Comparison of ENCODE assay signal across 9 cellular contexts in genomic region chr3:151085889-151086483, GRCh38. TPM values are rescaled to one million over a fixed set of nuclear protein-coding genes. Genes with fewer than 3 reads are reported as not detected.
DNase-seq lines count a peak whose midpoint lies in the region; ATAC-seq and TF ChIP-seq lines count a peak whose summit lies in the region.
"Had no signal": no experiment of that assay in that cellular context is flagged by ENCODE, and none has a peak within 500 bp of the region (broad histone marks: within the 10 kb centered on the region; RNA-seq: fewer than 3 reads in every experiment).

No MANE protein-coding gene starts in this region.

- peak overlapping the region; percentile 81 for H3K4me3 Mint-ChIP-seq in central memory CD8-positive, alpha-beta T cell

- peak overlapping the region; percentile 73 for H3K4me2 ChIP-seq in PC-9

- H2AFZ ChIP-seq in PC-9: peak overlapping the region; percentile 98

- H3K36me3 ChIP-seq in PC-9 (ENCODE audit: low read depth) (no peaks in the 10 kb centered on the region), right lobe of liver (no peaks in the 10 kb centered on the region), stomach (no peaks in the 10 kb centered on the region)

- H3K4me1 ChIP-seq in PC-9 (replicated peaks; ENCODE audit: insufficient read depth): no peaks in the 10 kb centered on the region
- peaks cover 0 to 17% (median 0%) of the 10 kb centered on the region in 4 donors for H3K4me1 ChIP-seq in right lobe of liver
- H3K4me1 ChIP-seq in stomach: peaks cover 12 to 28% (median 25%) of the 10 kb centered on the region in 4 donors

- TF ChIP-seq EP300 in stomach (IDR thresholded peaks at IDR 0.05): no peak

- no peaks in the 10 kb centered on the region for H3K4me1 Mint-ChIP-seq in central memory CD8-positive, alpha-beta T cell

- POLR2A ChIA-PET in PC-9 (lab: Charles Lee; ENCODE audit: unreplicated experiment): no interaction called here

- H3K27ac ChIP-seq in PC-9 (no peak overlapping the region), right lobe of liver (no peak overlapping the region), stomach (peak overlapping the region in 2 of 5 donors; percentile 15 to 47)

- peaks cover 81% of the 10 kb centered on the region for H3K27me3 Mint-ChIP-seq in central memory CD8-positive, alpha-beta T cell

- TF ChIP-seq CTCF in PC-9 (conservative IDR thresholded peaks at IDR 0.05) (no peak), right lobe of liver (IDR thresholded peaks at IDR 0.05) (no peak), stomach (IDR thresholded peaks at IDR 0.05) (no peak)

- H3F3A ChIP-seq in PC-9 (ENCODE audit: insufficient read depth, low read depth): no peaks in the 10 kb centered on the region

- BruUV-seq in PC-9 (replicated peaks; lab: Mats Ljungman, UMichigan): no TSS peak

- no peaks in the 10 kb centered on the region for H4K20me1 ChIP-seq in PC-9 (ENCODE audit: insufficient read depth)

- TF ChIP-seq POLR2A in right lobe of liver (IDR thresholded peaks at IDR 0.05) (no peak), stomach (IDR thresholded peaks at IDR 0.05) (no peak)

- H3K79me2 ChIP-seq in PC-9 (ENCODE audit: low read depth): no peaks in the 10 kb centered on the region

- DNase-seq in NCI-H2081 (lab: John Stamatoyannopoulos, UW) (peak; percentile 48 to 69), NCI-H2081 treated with DMSO at 0.1 percent for 48 hours (lab: John Stamatoyannopoulos, UW) (no peak), PC-9 (peak in 1 of 2 experiments; percentile 38), right lobe of liver (peak; percentile 20 to 56 (median 46)), stomach (no peak), NCI-H446 treated with DMSO at 0.1 percent for 48 hours (lab: John Stamatoyannopoulos, UW) (no peak)
- DNase-seq in central memory CD8-positive, alpha-beta T cell (ENCODE audit: low spot score in 2 of 2): peak in 1 of 2 donors; percentile 13

- no peaks in the 10 kb centered on the region for H3K9me3 ChIP-seq in PC-9 (ENCODE audit: insufficient read depth, low read depth)
- no peaks in the 10 kb centered on the region for H3K9me3 ChIP-seq in right lobe of liver
- no peaks in the 10 kb centered on the region for H3K9me3 ChIP-seq in stomach

- 0% methylated on average over 3 of the region's 60 CpGs for WGBS in right lobe of liver (ENCODE audit: insufficient coverage, low coverage, low lambda C conversion rate, missing lambda C conversion rate)
- 0 to 2% (median 1%) methylated on average over 16 to 60 of the region's 60 CpGs for WGBS in stomach, 5 donors

- H3K27ac Mint-ChIP-seq in central memory CD8-positive, alpha-beta T cell (ENCODE audit: low read depth): no peak overlapping the region

- no peaks in the 10 kb centered on the region for H3K9me3 Mint-ChIP-seq in central memory CD8-positive, alpha-beta T cell

- intact Hi-C loops in PC-9 (cut with micrococcal nuclease; ENCODE audit: unreplicated experiment): loop anchor here (1.0 to 10.0 kb wide), 3 partner anchors 60 to 321 kb away; partner anchors contain the start of gene SIAH2
- intact Hi-C loops in right lobe of liver (cut with DNase I): no loop called here
- intact Hi-C loops in stomach (cut with DNase I; ENCODE audit: low total_unique reads): no loop called here

- H3K27me3 ChIP-seq in PC-9 (ENCODE audit: insufficient read depth, low read depth) (no peaks in the 10 kb centered on the region), right lobe of liver (no peaks in the 10 kb centered on the region), stomach (peaks cover 0 to 53% (median 20%) of the 10 kb centered on the region in 3 donors)

- peak overlapping the region; percentile 74 for H3K4me3 ChIP-seq in PC-9
- H3K4me3 ChIP-seq in right lobe of liver: peak overlapping the region; percentile 46 to 63 (median 49)
- peak overlapping the region; percentile 54 to 83 (median 64) for H3K4me3 ChIP-seq in stomach

- CTCF ChIA-PET in PC-9 (lab: Charles Lee): interaction anchor here (0.6 to 0.7 kb wide), 7 partner anchors 9 to 1064 kb away, joined by 3 to 7 read pairs (median 5); no protein-coding TSS in a partner anchor

- peaks cover 4% of the 10 kb centered on the region for H3K36me3 Mint-ChIP-seq in central memory CD8-positive, alpha-beta T cell (ENCODE audit: insufficient read depth)
- H3K36me3 Mint-ChIP-seq: CD4-positive, CD25-positive, alpha-beta regulatory T cell had no signal

- peak; percentile 10 for ATAC-seq in HG02981 (IDR thresholded peaks at IDR 0.05; ENCODE audit: unreplicated experiment)
- ATAC-seq in central memory CD8-positive, alpha-beta T cell (replicated peaks; ENCODE audit: extremely low read depth, poor library complexity, severe bottlenecking): peak; percentile 6
- peak; percentile 3 to 20 (median 16) for ATAC-seq in right lobe of liver

- no peaks in the 10 kb centered on the region for H3K9me2 ChIP-seq in PC-9 (ENCODE audit: insufficient read depth)

RNA-seq across cellular contexts. Expression of gene MED12L, which starts 0.5 kb away (rescaled TPM):
- 3.0 and 4.0 TPM in 2 replicates for total RNA-seq in PC-9 (2021)
- under 1 TPM; 0.04 to 0.64 (median 0.40) TPM for total RNA-seq in right lobe of liver
- total RNA-seq in stomach: 1 to 10 TPM in 2 of 5 donors, under 1 TPM in 2, not detected in 1; 0.14 to 2.9 (median 0.96) TPM
- under 1 TPM in 2 of 3 donors, not detected in 1; 0.06 to 0.10 TPM for polyA plus RNA-seq in stomach
- polyA plus RNA-seq: CD4-positive, CD25-positive, alpha-beta regulatory T cell had no signal

Comparison
In these comparisons a context has a peak if more than half of its experiments do, and no peak if none do; other contexts are left out.
1. DNase-seq: peak in NCI-H2081 (2 of 2) and right lobe of liver (3 of 3); none in NCI-H2081 treated with DMSO at 0.1 percent for 48 hours (single experiment), stomach (single experiment) and NCI-H446 treated with DMSO at 0.1 percent for 48 hours (single experiment).
2. Peak in every context shown above with its lines, with median percentiles within 50 percentile points of each other: ATAC-seq and H3K4me3 ChIP-seq.